In the genomic region with DNA sequence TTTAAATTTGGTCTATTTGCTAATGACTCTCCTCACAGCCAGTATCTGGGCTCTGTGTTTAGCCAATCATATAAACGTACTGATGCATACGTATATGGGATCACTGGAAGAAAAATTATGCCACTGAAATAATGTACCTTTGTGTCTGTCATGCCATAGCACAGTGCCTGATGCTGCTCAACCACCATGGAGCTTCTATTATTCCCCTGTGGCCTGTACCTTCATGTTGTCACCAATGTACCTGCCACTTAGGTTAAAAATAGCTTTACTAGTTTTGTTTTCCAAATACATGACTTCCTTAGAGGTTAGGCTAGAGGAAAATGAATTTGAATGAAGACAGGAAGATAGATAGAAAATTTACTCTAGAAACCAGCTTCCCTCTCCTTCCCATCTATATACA, we compare ENCODE assay signal across 16 cellular contexts. TPM values are rescaled to one million over a fixed set of nuclear protein-coding genes. Genes with fewer than 3 reads are reported as not detected.
DNase-seq lines count a peak whose midpoint lies in the region; ATAC-seq and TF ChIP-seq lines count a peak whose summit lies in the region.
"Had no signal": no experiment of that assay in that cellular context is flagged by ENCODE, and none has a peak within 500 bp of the region (broad histone marks: within the 10 kb centered on the region; RNA-seq: fewer than 3 reads in every experiment).

No MANE protein-coding gene starts in this region.

- peaks cover 43% of the 10 kb centered on the region for H3K4me1 ChIP-seq in Karpas-422 (ENCODE audit: low read length)
- H3K4me1 ChIP-seq: SJSA1, suprapubic skin had no signal

- no peak overlapping the region; the same call in 1 of the 2 replicates for H2AFZ ChIP-seq in Karpas-422 (ENCODE audit: low read length)
- H2AFZ ChIP-seq: parathyroid adenoma had no signal

- H3K27ac ChIP-seq in Karpas-422 (ENCODE audit: low read length) (peak overlapping the region; percentile 77), substantia nigra (ENCODE audit: low read depth, low read length, poor library complexity, severe bottlenecking) (no peak overlapping the region)
- H3K27ac ChIP-seq: 22Rv1, parathyroid adenoma, SJSA1, suprapubic skin had no signal

- H3K4me2 ChIP-seq in Karpas-422 (ENCODE audit: low read depth, low read length, poor library complexity, severe bottlenecking): peak overlapping the region; percentile 59

- 0 out of 2 replicates have a peak overlapping the region, but pooled peaks have one; percentile 11 for H3K9ac ChIP-seq in Karpas-422 (ENCODE audit: low read length)
- H3K9ac ChIP-seq: parathyroid adenoma had no signal

- H3K27me3 Mint-ChIP-seq in activated CD4-positive, alpha-beta memory T cell treated with anti-CD3 and anti-CD28 coated beads, Interleukin-2, amount 10 ng/mL, durations not matched to agents 7 days and 5 days: no peaks in the 10 kb centered on the region
- H3K27me3 Mint-ChIP-seq in activated CD4-positive, alpha-beta memory T cell treated with anti-CD3 and anti-CD28 coated beads for 36 hours: no peaks in the 10 kb centered on the region
- no peaks in the 10 kb centered on the region for H3K27me3 Mint-ChIP-seq in neural crest cell (ENCODE audit: low read depth)
- H3K27me3 Mint-ChIP-seq: activated naive CD8-positive, alpha-beta T cell treated with anti-CD3 and anti-CD28 coated beads, Interleukin-2, amount 10 ng/mL, durations not matched to agents 7 days and 5 days had no signal

- CTCF ChIA-PET in activated CD4-positive, alpha-beta memory T cell treated with anti-CD3 and anti-CD28 coated beads, Interleukin-2, amount 10 ng/mL, durations not matched to agents 7 days and 5 days (lab: Charles Lee): interaction anchor here (1.3 kb wide), 1 partner anchor 13 kb away, joined by 4 read pairs; no protein-coding TSS in a partner anchor
- CTCF ChIA-PET in activated CD4-positive, alpha-beta memory T cell treated with anti-CD3 and anti-CD28 coated beads for 36 hours (lab: Charles Lee): no interaction called here

- no peaks in the 10 kb centered on the region; the same call in 1 of the 2 replicates for H3K36me3 ChIP-seq in Karpas-422 (ENCODE audit: insufficient read depth, low read length)
- H3K36me3 ChIP-seq: SJSA1 had no signal

- H3K9me2 ChIP-seq in Karpas-422 (replicated peaks; ENCODE audit: insufficient read depth, low read length): no peaks in the 10 kb centered on the region

- POLR2A ChIA-PET in activated CD4-positive, alpha-beta memory T cell treated with anti-CD3 and anti-CD28 coated beads, Interleukin-2, amount 10 ng/mL, durations not matched to agents 7 days and 5 days (lab: Charles Lee): interaction anchor here (0.7 to 1.2 kb wide), 4 partner anchors 9 to 82 kb away, joined by 3 to 4 read pairs (median 3); a partner anchor contains a TSS
- POLR2A ChIA-PET in activated CD4-positive, alpha-beta memory T cell treated with anti-CD3 and anti-CD28 coated beads for 36 hours (lab: Charles Lee): interaction anchor here (0.9 to 1.3 kb wide), 3 partner anchors 11 to 374 kb away, joined by 3 to 9 read pairs (median 5); a partner anchor contains a TSS

- H3K27me3 ChIP-seq in Karpas-422 (ENCODE audit: low read length): no peaks in the 10 kb centered on the region
- H3K27me3 ChIP-seq: SJSA1, suprapubic skin had no signal

- no peaks in the 10 kb centered on the region for H4K20me1 ChIP-seq in Karpas-422 (ENCODE audit: insufficient read depth, low read depth, low read length)

- ATAC-seq in HG02642 (IDR thresholded peaks at IDR 0.05; ENCODE audit: poor library complexity, unreplicated experiment): peak; percentile 42
- ATAC-seq in GM21423 (IDR thresholded peaks at IDR 0.05; ENCODE audit: unreplicated experiment): no peak
- ATAC-seq in GM19328 (IDR thresholded peaks at IDR 0.05; ENCODE audit: unreplicated experiment): no peak

- peaks cover 4% of the 10 kb centered on the region for H3K9me3 Mint-ChIP-seq in activated CD4-positive, alpha-beta memory T cell treated with anti-CD3 and anti-CD28 coated beads, Interleukin-2, amount 10 ng/mL, durations not matched to agents 7 days and 5 days
- H3K9me3 Mint-ChIP-seq in activated CD4-positive, alpha-beta memory T cell treated with anti-CD3 and anti-CD28 coated beads for 36 hours: peaks cover 12% of the 10 kb centered on the region
- peaks cover 8% of the 10 kb centered on the region for H3K9me3 Mint-ChIP-seq in neural crest cell

- peak overlapping the region; percentile 16 for H3K27ac Mint-ChIP-seq in activated CD4-positive, alpha-beta memory T cell treated with anti-CD3 and anti-CD28 coated beads, Interleukin-2, amount 10 ng/mL, durations not matched to agents 7 days and 5 days
- H3K27ac Mint-ChIP-seq in activated CD4-positive, alpha-beta memory T cell treated with anti-CD3 and anti-CD28 coated beads for 36 hours: no peak overlapping the region
- H3K27ac Mint-ChIP-seq in neural crest cell (ENCODE audit: unreplicated experiment): peak overlapping the region; percentile 8
- H3K27ac Mint-ChIP-seq: activated naive CD8-positive, alpha-beta T cell treated with anti-CD3 and anti-CD28 coated beads, Interleukin-2, amount 10 ng/mL, durations not matched to agents 7 days and 5 days had no signal

- no peaks in the 10 kb centered on the region for H3K79me2 ChIP-seq in Karpas-422 (ENCODE audit: low read length)
- H3K79me2 ChIP-seq: parathyroid adenoma had no signal

- no peak for DNase-seq in activated CD4-positive, alpha-beta memory T cell treated with anti-CD3 and anti-CD28 coated beads, Interleukin-2, amount 10 ng/mL, durations not matched to agents 7 days and 5 days
- DNase-seq in activated CD4-positive, alpha-beta memory T cell treated with anti-CD3 and anti-CD28 coated beads for 36 hours: no peak
- DNase-seq in Karpas-422 (peak; percentile 67), neural crest cell (ENCODE audit: low read depth, low spot score) (no peak), substantia nigra (lab: John Stamatoyannopoulos, UW) (no peak)
- DNase-seq: activated naive CD8-positive, alpha-beta T cell treated with anti-CD3 and anti-CD28 coated beads, Interleukin-2, amount 10 ng/mL, durations not matched to agents 7 days and 5 days; caudate nucleus; NCI-H1048; stimulated activated CD4-positive, alpha-beta T cell treated with anti-CD3 and anti-CD28 coated beads, Interleukin-12 subunit alpha, Interleukin-12 subunit beta, amount 100 ng/mL, for 4 hours had no signal

- H3K4me3 ChIP-seq in Karpas-422 (ENCODE audit: low read length): peak overlapping the region; percentile 20; the same call in 1 of the 2 replicates
- H3K4me3 ChIP-seq: SJSA1, suprapubic skin had no signal

- H3K4me1 Mint-ChIP-seq in activated CD4-positive, alpha-beta memory T cell treated with anti-CD3 and anti-CD28 coated beads, Interleukin-2, amount 10 ng/mL, durations not matched to agents 7 days and 5 days: peaks cover 28% of the 10 kb centered on the region
- H3K4me1 Mint-ChIP-seq in activated CD4-positive, alpha-beta memory T cell treated with anti-CD3 and anti-CD28 coated beads for 36 hours (ENCODE audit: low read depth): peaks cover 39% of the 10 kb centered on the region
- H3K4me1 Mint-ChIP-seq in neural crest cell: no peaks in the 10 kb centered on the region

- no peak overlapping the region for H3K4me3 Mint-ChIP-seq in activated CD4-positive, alpha-beta memory T cell treated with anti-CD3 and anti-CD28 coated beads, Interleukin-2, amount 10 ng/mL, durations not matched to agents 7 days and 5 days
- no peak overlapping the region for H3K4me3 Mint-ChIP-seq in activated CD4-positive, alpha-beta memory T cell treated with anti-CD3 and anti-CD28 coated beads for 36 hours
- H3K4me3 Mint-ChIP-seq in neural crest cell: no peak overlapping the region
- H3K4me3 Mint-ChIP-seq: activated naive CD8-positive, alpha-beta T cell treated with anti-CD3 and anti-CD28 coated beads, Interleukin-2, amount 10 ng/mL, durations not matched to agents 7 days and 5 days had no signal

- H3K36me3 Mint-ChIP-seq in activated CD4-positive, alpha-beta memory T cell treated with anti-CD3 and anti-CD28 coated beads, Interleukin-2, amount 10 ng/mL, durations not matched to agents 7 days and 5 days (ENCODE audit: low read depth): peaks cover 68% of the 10 kb centered on the region
- H3K36me3 Mint-ChIP-seq in activated CD4-positive, alpha-beta memory T cell treated with anti-CD3 and anti-CD28 coated beads for 36 hours: peaks cover 38% of the 10 kb centered on the region
- H3K36me3 Mint-ChIP-seq in neural crest cell (ENCODE audit: low read depth): peaks cover 35% of the 10 kb centered on the region

- peaks cover 5% of the 10 kb centered on the region; the same call in 1 of the 2 replicates for H3K9me3 ChIP-seq in Karpas-422 (ENCODE audit: low read length)
- H3K9me3 ChIP-seq: SJSA1 had no signal

- TF ChIP-seq CTCF in neural crest cell (conservative IDR thresholded peaks at IDR 0.05): no peak

- intact Hi-C loops in activated CD4-positive, alpha-beta memory T cell treated with anti-CD3 and anti-CD28 coated beads for 36 hours (cut with micrococcal nuclease): loop anchor here (1.0 to 5.0 kb wide), 2 partner anchors 33 to 640 kb away; no protein-coding TSS in a partner anchor

RNA-seq across cellular contexts. Expression of a gene that starts 34.6 kb away (rescaled TPM):
- total RNA-seq in activated CD4-positive, alpha-beta memory T cell treated with anti-CD3 and anti-CD28 coated beads, Interleukin-2, amount 10 ng/mL, durations not matched to agents 7 days and 5 days: 10 to 100 TPM; 14.8 to 15.6 TPM
- total RNA-seq in activated CD4-positive, alpha-beta memory T cell treated with anti-CD3 and anti-CD28 coated beads for 36 hours: 1 to 10 TPM; 1.9 to 2.4 TPM
- total RNA-seq in Karpas-422 (2014; rRNA removed; shearing (Covaris generic); ENCODE audit: low replicate concordance): 0.83 and 2.9 TPM in 2 replicates
- 0.72 and 0.75 TPM in 2 replicates for total RNA-seq in neural crest cell
